2 cellular contexts compared by ENCODE assay signal in genomic region chr15:40756938-40757337, GRCh38.
TF ChIP-seq lines count a peak whose summit lies in the region.

No MANE protein-coding gene starts in this region.

TF ChIP-seq in K562, 482 proteins besides CTCF, POLR2A, EP300 and RAD21 (continues in another document):
- peak; percentile 18 for TF ChIP-seq PRDM10 (IDR thresholded peaks at IDR 0.05; ENCODE audit: partially characterized antibody)
- peak; percentile 53; the same call in 1 of the 2 replicates for TF ChIP-seq MYC (IDR thresholded peaks at IDR 0.05; ENCODE audit: low read depth, low read length)
- no peak for TF ChIP-seq MYC (CRISPR knock-in tag; IDR thresholded peaks at IDR 0.05; ENCODE audit: borderline replicate concordance, low read depth)
- peak; percentile 85 for TF ChIP-seq BHLHE40 (IDR thresholded peaks at IDR 0.05; ENCODE audit: low read length)
- peak; percentile 23; the same call in 1 of the 2 replicates for TF ChIP-seq USF2 (CRISPR knock-in tag; IDR thresholded peaks at IDR 0.05)
- TF ChIP-seq KAT7 (CRISPR knock-in tag; IDR thresholded peaks at IDR 0.05; ENCODE audit: borderline replicate concordance), result no peak
- TF ChIP-seq, protein P1, sequence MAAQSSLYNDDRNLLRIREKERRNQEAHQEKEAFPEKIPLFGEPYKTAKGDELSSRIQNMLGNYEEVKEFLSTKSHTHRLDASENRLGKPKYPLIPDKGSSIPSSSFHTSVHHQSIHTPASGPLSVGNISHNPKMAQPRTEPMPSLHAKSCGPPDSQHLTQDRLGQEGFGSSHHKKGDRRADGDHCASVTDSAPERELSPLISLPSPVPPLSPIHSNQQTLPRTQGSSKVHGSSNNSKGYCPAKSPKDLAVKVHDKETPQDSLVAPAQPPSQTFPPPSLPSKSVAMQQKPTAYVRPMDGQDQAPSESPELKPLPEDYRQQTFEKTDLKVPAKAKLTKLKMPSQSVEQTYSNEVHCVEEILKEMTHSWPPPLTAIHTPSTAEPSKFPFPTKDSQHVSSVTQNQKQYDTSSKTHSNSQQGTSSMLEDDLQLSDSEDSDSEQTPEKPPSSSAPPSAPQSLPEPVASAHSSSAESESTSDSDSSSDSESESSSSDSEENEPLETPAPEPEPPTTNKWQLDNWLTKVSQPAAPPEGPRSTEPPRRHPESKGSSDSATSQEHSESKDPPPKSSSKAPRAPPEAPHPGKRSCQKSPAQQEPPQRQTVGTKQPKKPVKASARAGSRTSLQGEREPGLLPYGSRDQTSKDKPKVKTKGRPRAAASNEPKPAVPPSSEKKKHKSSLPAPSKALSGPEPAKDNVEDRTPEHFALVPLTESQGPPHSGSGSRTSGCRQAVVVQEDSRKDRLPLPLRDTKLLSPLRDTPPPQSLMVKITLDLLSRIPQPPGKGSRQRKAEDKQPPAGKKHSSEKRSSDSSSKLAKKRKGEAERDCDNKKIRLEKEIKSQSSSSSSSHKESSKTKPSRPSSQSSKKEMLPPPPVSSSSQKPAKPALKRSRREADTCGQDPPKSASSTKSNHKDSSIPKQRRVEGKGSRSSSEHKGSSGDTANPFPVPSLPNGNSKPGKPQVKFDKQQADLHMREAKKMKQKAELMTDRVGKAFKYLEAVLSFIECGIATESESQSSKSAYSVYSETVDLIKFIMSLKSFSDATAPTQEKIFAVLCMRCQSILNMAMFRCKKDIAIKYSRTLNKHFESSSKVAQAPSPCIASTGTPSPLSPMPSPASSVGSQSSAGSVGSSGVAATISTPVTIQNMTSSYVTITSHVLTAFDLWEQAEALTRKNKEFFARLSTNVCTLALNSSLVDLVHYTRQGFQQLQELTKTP (IDR thresholded peaks at IDR 0.05; ENCODE audit: low read depth in 1 of 2, partially characterized antibody in 2 of 2), result no peak
- peak; percentile 34; the same call in 1 of the 2 replicates for TF ChIP-seq SP1 (CRISPR knock-in tag; IDR thresholded peaks at IDR 0.05)
- no peak for TF ChIP-seq USF1 (CRISPR knock-in tag; IDR thresholded peaks at IDR 0.05)
- TF ChIP-seq GATA2 (CRISPR knock-in tag; IDR thresholded peaks at IDR 0.05), result 0 out of 2 replicates have a peak, but pooled peaks have one; percentile 10
- TF ChIP-seq DPF2 (IDR thresholded peaks at IDR 0.05), result 0 out of 2 replicates have a peak, but pooled peaks have one; percentile 16
- TF ChIP-seq TEAD1 (CRISPR knock-in tag; IDR thresholded peaks at IDR 0.05), result no peak
- TF ChIP-seq, protein P2, sequence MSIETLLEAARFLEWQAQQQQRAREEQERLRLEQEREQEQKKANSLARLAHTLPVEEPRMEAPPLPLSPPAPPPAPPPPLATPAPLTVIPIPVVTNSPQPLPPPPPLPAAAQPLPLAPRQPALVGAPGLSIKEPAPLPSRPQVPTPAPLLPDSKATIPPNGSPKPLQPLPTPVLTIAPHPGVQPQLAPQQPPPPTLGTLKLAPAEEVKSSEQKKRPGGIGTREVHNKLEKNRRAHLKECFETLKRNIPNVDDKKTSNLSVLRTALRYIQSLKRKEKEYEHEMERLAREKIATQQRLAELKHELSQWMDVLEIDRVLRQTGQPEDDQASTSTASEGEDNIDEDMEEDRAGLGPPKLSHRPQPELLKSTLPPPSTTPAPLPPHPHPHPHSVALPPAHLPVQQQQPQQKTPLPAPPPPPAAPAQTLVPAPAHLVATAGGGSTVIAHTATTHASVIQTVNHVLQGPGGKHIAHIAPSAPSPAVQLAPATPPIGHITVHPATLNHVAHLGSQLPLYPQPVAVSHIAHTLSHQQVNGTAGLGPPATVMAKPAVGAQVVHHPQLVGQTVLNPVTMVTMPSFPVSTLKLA (conservative IDR thresholded peaks at IDR 0.05), result 0 out of 4 replicates have a peak, but pooled peaks of 1 of the 2 experiments have one; percentile 35
- no peak for TF ChIP-seq CCNT2 (IDR thresholded peaks at IDR 0.05; ENCODE audit: borderline replicate concordance, extremely low read depth, insufficient read length, low read depth, low read length)

TF ChIP-seq in GM12891, 5 proteins besides CTCF, POLR2A, EP300 and RAD21:
- TF ChIP-seq PAX5 (IDR thresholded peaks at IDR 0.05; ENCODE audit: insufficient read depth, low read length, severe bottlenecking), result no peak
- no peak for TF ChIP-seq POU2F2 (IDR thresholded peaks at IDR 0.05; ENCODE audit: low read depth, low read length)
- TF ChIP-seq SPI1 (IDR thresholded peaks at IDR 0.05; ENCODE audit: low read depth, low read length), result no peak
- TF ChIP-seq POLR2AphosphoS5 (IDR thresholded peaks at IDR 0.05; ENCODE audit: low read depth, low read length), result no peak
- no peak for TF ChIP-seq TAF1 (IDR thresholded peaks at IDR 0.05; ENCODE audit: low read depth, low read length)
TF ChIP-seq in GM12891: peak in this region for 0.
